In the genomic region with DNA sequence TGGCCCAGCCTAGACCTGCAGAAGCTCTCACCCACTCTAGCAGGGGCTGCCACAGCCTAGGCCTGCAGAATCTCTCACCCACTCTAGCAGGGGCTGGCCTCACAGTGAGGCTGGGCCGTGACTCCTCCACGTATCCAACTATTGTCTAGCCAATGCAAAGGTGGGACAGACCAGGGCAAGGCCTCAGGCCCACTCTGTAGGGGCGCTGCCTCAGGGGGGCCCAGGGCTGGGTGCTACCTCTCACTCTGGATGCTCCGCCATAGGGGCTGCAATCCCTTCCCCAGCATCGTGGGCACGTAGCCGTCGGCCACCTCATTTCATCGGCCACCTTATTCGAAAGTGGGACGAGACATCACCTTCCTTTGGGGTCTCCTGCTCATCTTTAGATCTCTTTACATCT, we compare ENCODE assay signal across 16 cellular contexts.
"Had no signal": no experiment of that assay in that cellular context is flagged by ENCODE, and none has a peak within 500 bp of the region (broad histone marks: within the 10 kb centered on the region; RNA-seq: fewer than 3 reads in every experiment).

No MANE protein-coding gene starts in this region.

- DNase-seq: activated gamma-delta T cell treated with Interleukin-2 at 50 U/mL for 16 hours; activated T-cell treated with anti-CD3 and anti-CD28 coated beads, Interleukin-2, amount 50 U/mL, for 72 hours; central memory CD4-positive, alpha-beta T cell; effector memory CD8-positive, alpha-beta T cell; hippocampal formation; kidney glomerular epithelial cell; naive thymus-derived CD4-positive, alpha-beta T cell; SHP77 treated with DMSO at 0.1 percent for 48 hours; substantia nigra; T-helper 17 cell; trophoblast cell had no signal

- H3K9me3 Mint-ChIP-seq: activated T-cell treated with anti-CD3 and anti-CD28 coated beads, Interleukin-2, amount 50 U/mL, for 72 hours; dendritic cell treated with granulocyte-macrophage colony-stimulating factor and Interleukin-4, amounts not matched to agents 40 ng/mL and 50 ng/mL, for 4 days; effector memory CD8-positive, alpha-beta T cell; stimulated activated memory B cell treated with anti-CD40 and anti-IgM and Interleukin-4, amounts not matched to agents 10 μg/mL and 1 μg/mL and 100 μg/mL, for 72 hours had no signal

- H3K4me3 ChIP-seq: ovary, smooth muscle cell had no signal

- H3K4me2 ChIP-seq: smooth muscle cell had no signal

- H3K4me3 Mint-ChIP-seq: activated T-cell treated with anti-CD3 and anti-CD28 coated beads, Interleukin-2, amount 50 U/mL, for 72 hours; dendritic cell treated with granulocyte-macrophage colony-stimulating factor and Interleukin-4, amounts not matched to agents 40 ng/mL and 50 ng/mL, for 4 days; effector memory CD8-positive, alpha-beta T cell; naive thymus-derived CD4-positive, alpha-beta T cell; stimulated activated memory B cell treated with anti-CD40 and anti-IgM and Interleukin-4, amounts not matched to agents 10 μg/mL and 1 μg/mL and 100 μg/mL, for 72 hours; T-helper 17 cell had no signal

- ATAC-seq: activated CD4-positive, CD25-positive, alpha-beta regulatory T cell treated with anti-CD3 and anti-CD28 coated beads, Interleukin-2, amount 50 U/mL, for 24 hours; activated T-cell treated with anti-CD3 and anti-CD28 coated beads, Interleukin-2, amount 50 U/mL, for 72 hours; effector memory CD8-positive, alpha-beta T cell; naive thymus-derived CD4-positive, alpha-beta T cell; stimulated activated memory B cell treated with anti-CD40 and anti-IgM and Interleukin-4, amounts not matched to agents 10 μg/mL and 1 μg/mL and 100 μg/mL, for 72 hours; T-helper 17 cell had no signal

- H3K36me3 ChIP-seq: ovary had no signal

- H3K27ac Mint-ChIP-seq: activated T-cell treated with anti-CD3 and anti-CD28 coated beads, Interleukin-2, amount 50 U/mL, for 72 hours; dendritic cell treated with granulocyte-macrophage colony-stimulating factor and Interleukin-4, amounts not matched to agents 40 ng/mL and 50 ng/mL, for 4 days; effector memory CD8-positive, alpha-beta T cell; stimulated activated memory B cell treated with anti-CD40 and anti-IgM and Interleukin-4, amounts not matched to agents 10 μg/mL and 1 μg/mL and 100 μg/mL, for 72 hours; T-helper 17 cell had no signal

- H3K27me3 ChIP-seq: ovary had no signal

- H3K9me3 ChIP-seq: ovary had no signal

- H3K36me3 Mint-ChIP-seq: stimulated activated memory B cell treated with anti-CD40 and anti-IgM and Interleukin-4, amounts not matched to agents 10 μg/mL and 1 μg/mL and 100 μg/mL, for 72 hours had no signal

- H3K27me3 Mint-ChIP-seq: effector memory CD8-positive, alpha-beta T cell had no signal

- H3K27ac ChIP-seq: ovary had no signal
